8 cellular contexts compared by ENCODE assay signal in the genomic region with DNA sequence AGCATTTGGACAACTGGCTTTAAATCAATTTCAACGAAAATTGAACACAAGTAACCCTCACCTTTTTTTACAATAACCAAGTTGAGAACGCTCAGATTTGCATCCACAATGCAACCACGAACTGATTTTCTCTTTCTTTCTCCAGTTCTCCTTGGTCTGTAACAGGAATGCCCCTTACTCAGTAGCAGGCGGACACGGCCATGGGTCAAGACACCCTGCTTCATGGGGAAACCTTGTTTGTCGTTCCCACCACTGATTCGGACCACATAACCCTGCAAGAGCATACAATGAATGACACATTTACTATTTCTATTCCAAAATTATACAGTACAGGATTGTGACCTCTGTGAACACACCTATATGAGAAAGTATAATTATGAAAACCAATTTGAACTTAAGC. TPM values are rescaled to one million over a fixed set of nuclear protein-coding genes. Genes with fewer than 3 reads are reported as not detected.
DNase-seq lines count a peak whose midpoint lies in the region; ATAC-seq and TF ChIP-seq lines count a peak whose summit lies in the region.

No MANE protein-coding gene starts in this region.

- H3K4me1 ChIP-seq in PC-9 (replicated peaks; ENCODE audit: insufficient read depth): peaks cover 28% of the 10 kb centered on the region
- peaks cover 0 to 2% of the 10 kb centered on the region in 2 experiments for H3K4me1 ChIP-seq in trophoblast cell (ENCODE audit: control insufficient read depth in 1 of 2, insufficient read depth in 2 of 2, low read length in 2 of 2)

- intact Hi-C loops in PC-9 (cut with micrococcal nuclease; ENCODE audit: unreplicated experiment): no loop called here

- POLR2A ChIA-PET in PC-9 (lab: Charles Lee; ENCODE audit: unreplicated experiment): interaction anchor here (0.6 kb wide), 1 partner anchor 227 kb away, joined by 3 read pairs; no protein-coding TSS in a partner anchor

- H3K36me3 Mint-ChIP-seq in endothelial cell (ENCODE audit: low read depth, unreplicated experiment): peaks cover 42% of the 10 kb centered on the region

- H2BK12ac ChIP-seq in trophoblast cell (ENCODE audit: low read length): no peak overlapping the region

- no peak overlapping the region for H2BK5ac ChIP-seq in trophoblast cell (ENCODE audit: low read depth, low read length, poor library complexity)

- H3K4me2 ChIP-seq in PC-9: peak overlapping the region; percentile 87
- peak overlapping the region; percentile 71 for H3K4me2 ChIP-seq in trophoblast cell (ENCODE audit: low read length)

- peaks cover 9% of the 10 kb centered on the region for H3K79me1 ChIP-seq in trophoblast cell (ENCODE audit: low read length)

- H3K27me3 Mint-ChIP-seq in endothelial cell (ENCODE audit: unreplicated experiment): peaks cover 12% of the 10 kb centered on the region

- ATAC-seq in HG03571 (IDR thresholded peaks at IDR 0.05; ENCODE audit: unreplicated experiment): no peak

- no peaks in the 10 kb centered on the region for H3K9me3 Mint-ChIP-seq in endothelial cell (ENCODE audit: unreplicated experiment)

- no peaks in the 10 kb centered on the region for H3K27me3 ChIP-seq in PC-9 (ENCODE audit: insufficient read depth, low read depth)
- H3K27me3 ChIP-seq in trophoblast cell (ENCODE audit: insufficient read depth, low read length): no peaks in the 10 kb centered on the region

- H3K79me2 ChIP-seq in PC-9 (ENCODE audit: low read depth): peaks cover 42% of the 10 kb centered on the region
- H3K79me2 ChIP-seq in trophoblast cell (ENCODE audit: control insufficient read depth, insufficient read depth, low read length, poor library complexity): peaks cover 9% of the 10 kb centered on the region

- WGBS in trophoblast cell (ENCODE audit: extremely low coverage, insufficient coverage, insufficient read length): no CpG with 5 or more reads among the region's 7 CpGs

- H3K36me3 ChIP-seq in PC-9 (ENCODE audit: low read depth) (peaks cover 51% of the 10 kb centered on the region), trophoblast cell (ENCODE audit: control insufficient read depth in 1 of 2, insufficient read depth in 2 of 2, low read length in 2 of 2) (peaks cover 14 to 29% of the 10 kb centered on the region in 2 experiments)

- no peak overlapping the region for H4K8ac ChIP-seq in trophoblast cell (ENCODE audit: low read depth, low read length)

- peak overlapping the region; percentile 69 for H3K9ac ChIP-seq in trophoblast cell (ENCODE audit: low read length)

- BruUV-seq in PC-9 (replicated peaks; lab: Mats Ljungman, UMichigan): no TSS peak

- TF ChIP-seq CTCF in GM12865 (IDR thresholded peaks at IDR 0.05; ENCODE audit: insufficient read depth, low read depth, low read length, missing control alignments): no peak
- no peak for TF ChIP-seq CTCF in PC-9 (conservative IDR thresholded peaks at IDR 0.05)
- no peak for TF ChIP-seq CTCF in endothelial cell (IDR thresholded peaks at IDR 0.05; ENCODE audit: unreplicated experiment)
- TF ChIP-seq CTCF in GM20000 (IDR thresholded peaks at IDR 0.05; ENCODE audit: extremely low read depth, missing control alignments): no peak

- no peaks in the 10 kb centered on the region for H3K9me2 ChIP-seq in PC-9 (ENCODE audit: insufficient read depth)

- H3K4me3 Mint-ChIP-seq in endothelial cell (ENCODE audit: unreplicated experiment): peak overlapping the region; percentile 99

- DNase-seq in GM12865 (ENCODE audit: low read depth) (no peak), PC-9 (no peak), endothelial cell (ENCODE audit: low spot score) (no peak), trophoblast cell (no peak), NOMO-1 treated with DMSO at 0.1 percent for 48 hours (lab: John Stamatoyannopoulos, UW; ENCODE audit: unreplicated experiment) (no peak), GM20000 (ENCODE audit: low spot score) (no peak), activated gamma-delta T cell treated with Interleukin-2 at 50 U/mL for 16 hours (no peak)

- H3K18ac ChIP-seq in trophoblast cell (ENCODE audit: low read length): no peak overlapping the region

- CTCF ChIA-PET in PC-9 (lab: Charles Lee): no interaction called here

- no peak overlapping the region for H2BK120ac ChIP-seq in trophoblast cell (ENCODE audit: insufficient read depth, low read length, poor library complexity)

- no peak overlapping the region for H4K91ac ChIP-seq in trophoblast cell (ENCODE audit: low read depth, low read length)

- H3K23ac ChIP-seq in trophoblast cell (ENCODE audit: low read length): no peak overlapping the region

- H2AFZ ChIP-seq in PC-9: no peak overlapping the region
- H2AFZ ChIP-seq in trophoblast cell (ENCODE audit: insufficient read depth, low read length, poor library complexity): no peak overlapping the region

- peak overlapping the region; percentile 99 for H3K4me3 ChIP-seq in GM12865 (ENCODE audit: low read depth, low read length)
- H3K4me3 ChIP-seq in PC-9: peak overlapping the region; percentile 98
- H3K4me3 ChIP-seq in trophoblast cell (ENCODE audit: low read depth, low read length): no peak overlapping the region

- H3K27ac Mint-ChIP-seq in endothelial cell (ENCODE audit: unreplicated experiment): peak overlapping the region; percentile 97

- H3K9me3 ChIP-seq in PC-9 (ENCODE audit: insufficient read depth, low read depth): no peaks in the 10 kb centered on the region
- H3K9me3 ChIP-seq in trophoblast cell (ENCODE audit: insufficient read depth, low read depth, low read length): no peaks in the 10 kb centered on the region

- peaks cover 37% of the 10 kb centered on the region for H4K20me1 ChIP-seq in PC-9 (ENCODE audit: insufficient read depth)

- H3K27ac ChIP-seq in PC-9 (peak overlapping the region; percentile 94), trophoblast cell (ENCODE audit: low read depth, low read length) (no peak overlapping the region)

- no peak overlapping the region for H4K12ac ChIP-seq in trophoblast cell (ENCODE audit: low read depth, low read length)

- peaks cover 31% of the 10 kb centered on the region for H3K4me1 Mint-ChIP-seq in endothelial cell (ENCODE audit: unreplicated experiment)

- H2AK5ac ChIP-seq in trophoblast cell (ENCODE audit: low read length): no peak overlapping the region

- peaks cover 60% of the 10 kb centered on the region for H3F3A ChIP-seq in PC-9 (ENCODE audit: insufficient read depth, low read depth)

- H3K4ac ChIP-seq in trophoblast cell (ENCODE audit: low read depth, low read length): peak overlapping the region; percentile 34

- H3K14ac ChIP-seq in trophoblast cell (ENCODE audit: low read length): no peak overlapping the region

RNA-seq across cellular contexts. Expression of a gene that starts 1.4 kb away (rescaled TPM):
- total RNA-seq in PC-9 (2021): 1,159 and 1,304 TPM in 2 replicates
- total RNA-seq in endothelial cell (ENCODE audit: unreplicated experiment): 2,020 TPM
- polyA plus RNA-seq in trophoblast cell (2013): 1,694 and 1,740 TPM in 2 replicates

RNA-seq across cellular contexts. Expression of a gene that starts 30.2 kb away (rescaled TPM):
- total RNA-seq in PC-9 (2021) (3.8 and 4.3 TPM in 2 replicates), endothelial cell (ENCODE audit: unreplicated experiment) (9.6 TPM)
- polyA plus RNA-seq in trophoblast cell (2013): 14.6 and 15.6 TPM in 2 replicates
